Comparison of ENCODE assay signal across 19 cellular contexts in the genomic region with DNA sequence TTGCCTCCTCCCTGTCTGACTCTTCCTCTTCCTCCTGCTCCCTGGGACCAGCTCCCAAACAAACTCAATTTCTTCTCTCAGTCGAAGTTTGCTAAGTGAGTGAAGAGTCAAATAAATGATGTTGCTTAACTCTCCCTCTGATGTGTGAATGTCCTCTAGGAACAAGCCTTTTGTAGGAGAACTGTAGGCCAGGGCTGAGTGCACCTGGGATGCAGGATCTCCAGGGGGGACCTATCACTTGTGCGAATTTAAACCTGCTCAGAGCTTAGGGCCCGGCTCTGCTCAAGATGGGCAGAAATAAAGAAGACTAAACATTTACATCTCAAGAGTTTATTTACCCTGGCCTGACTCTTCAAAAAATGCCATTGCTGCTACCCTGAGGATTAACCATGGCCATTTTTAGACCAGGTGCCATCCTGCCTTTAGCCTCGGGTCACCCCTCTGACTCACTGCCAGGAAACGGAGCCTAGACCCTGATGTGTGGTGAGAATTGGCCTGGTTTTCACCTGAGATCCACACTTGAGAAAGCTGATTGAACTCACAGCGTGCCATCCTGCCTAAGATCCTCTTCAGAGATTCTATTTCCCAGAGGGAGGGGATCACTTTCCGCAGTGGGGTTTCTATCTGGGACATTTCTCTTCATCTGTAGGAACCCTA.
DNase-seq lines count a peak whose midpoint lies in the region; ATAC-seq and TF ChIP-seq lines count a peak whose summit lies in the region.
"Had no signal": no experiment of that assay in that cellular context is flagged by ENCODE, and none has a peak within 500 bp of the region (broad histone marks: within the 10 kb centered on the region; RNA-seq: fewer than 3 reads in every experiment).

No MANE protein-coding gene starts in this region.

- H3K27ac Mint-ChIP-seq in activated CD8-positive, alpha-beta memory T cell treated with anti-CD3 and anti-CD28 coated beads, Interleukin-2, amount 10 ng/mL, durations not matched to agents 7 days and 5 days = no peak overlapping the region
- H3K27ac Mint-ChIP-seq in nephron progenitor cell = peak overlapping the region; percentile 12
- H3K27ac Mint-ChIP-seq: activated naive CD4-positive, alpha-beta T cell treated with anti-CD3 and anti-CD28 coated beads, Interleukin-2, amount 10 ng/mL, durations not matched to agents 7 days and 5 days; stimulated activated effector memory CD8-positive, alpha-beta T cell treated with anti-CD3 and anti-CD28 coated beads, Interleukin-12 subunit alpha, Interleukin-12 subunit beta, amount 100 ng/mL, for 72 hours had no signal

- CTCF ChIA-PET in activated CD8-positive, alpha-beta memory T cell treated with anti-CD3 and anti-CD28 coated beads, Interleukin-2, amount 10 ng/mL, durations not matched to agents 7 days and 5 days (lab: Charles Lee) = no interaction called here

- H3K4me3 ChIP-seq in right atrium auricular region = no peak overlapping the region
- H3K4me3 ChIP-seq: HAP-1, hepatocyte, tibial nerve had no signal

- H3K27ac ChIP-seq in right atrium auricular region = peak overlapping the region; percentile 13 to 86

- H3K4me3 Mint-ChIP-seq in activated CD8-positive, alpha-beta memory T cell treated with anti-CD3 and anti-CD28 coated beads, Interleukin-2, amount 10 ng/mL, durations not matched to agents 7 days and 5 days = no peak overlapping the region
- no peak overlapping the region for H3K4me3 Mint-ChIP-seq in nephron progenitor cell
- H3K4me3 Mint-ChIP-seq: activated naive CD4-positive, alpha-beta T cell treated with anti-CD3 and anti-CD28 coated beads, Interleukin-2, amount 10 ng/mL, durations not matched to agents 7 days and 5 days; stimulated activated effector memory CD8-positive, alpha-beta T cell treated with anti-CD3 and anti-CD28 coated beads, Interleukin-12 subunit alpha, Interleukin-12 subunit beta, amount 100 ng/mL, for 72 hours had no signal

- no peaks in the 10 kb centered on the region for H3K9me3 ChIP-seq in right atrium auricular region
- H3K9me3 ChIP-seq: HAP-1, tibial nerve had no signal

- peaks cover 0 to 83% of the 10 kb centered on the region in 2 donors for H3K4me1 ChIP-seq in right atrium auricular region
- H3K4me1 ChIP-seq: HAP-1 had no signal

- no peaks in the 10 kb centered on the region for H3K9me3 Mint-ChIP-seq in activated CD8-positive, alpha-beta memory T cell treated with anti-CD3 and anti-CD28 coated beads, Interleukin-2, amount 10 ng/mL, durations not matched to agents 7 days and 5 days (ENCODE audit: low read depth)
- peaks cover 17% of the 10 kb centered on the region for H3K9me3 Mint-ChIP-seq in nephron progenitor cell
- H3K9me3 Mint-ChIP-seq: activated naive CD4-positive, alpha-beta T cell treated with anti-CD3 and anti-CD28 coated beads, Interleukin-2, amount 10 ng/mL, durations not matched to agents 7 days and 5 days; stimulated activated effector memory CD8-positive, alpha-beta T cell treated with anti-CD3 and anti-CD28 coated beads, Interleukin-12 subunit alpha, Interleukin-12 subunit beta, amount 100 ng/mL, for 72 hours had no signal

- H3K36me3 Mint-ChIP-seq in activated CD8-positive, alpha-beta memory T cell treated with anti-CD3 and anti-CD28 coated beads, Interleukin-2, amount 10 ng/mL, durations not matched to agents 7 days and 5 days = peaks cover 1% of the 10 kb centered on the region
- H3K36me3 Mint-ChIP-seq in nephron progenitor cell (ENCODE audit: low read depth) = no peaks in the 10 kb centered on the region
- H3K36me3 Mint-ChIP-seq: activated naive CD4-positive, alpha-beta T cell treated with anti-CD3 and anti-CD28 coated beads, Interleukin-2, amount 10 ng/mL, durations not matched to agents 7 days and 5 days; stimulated activated effector memory CD8-positive, alpha-beta T cell treated with anti-CD3 and anti-CD28 coated beads, Interleukin-12 subunit alpha, Interleukin-12 subunit beta, amount 100 ng/mL, for 72 hours had no signal

- peak; percentile 40 for DNase-seq in right atrium auricular region (ENCODE audit: low spot score)
- DNase-seq in left ventricle myocardium superior = no peak
- peak; percentile 16 for DNase-seq in activated CD8-positive, alpha-beta memory T cell treated with anti-CD3 and anti-CD28 coated beads, Interleukin-2, amount 10 ng/mL, durations not matched to agents 7 days and 5 days
- no peak for DNase-seq in nephron progenitor cell
- no peak for DNase-seq in DMS114 treated with DMSO at 0.1 percent for 48 hours (lab: John Stamatoyannopoulos, UW; ENCODE audit: unreplicated experiment)
- DNase-seq in DMS153 treated with DMSO at 0.1 percent for 48 hours (lab: John Stamatoyannopoulos, UW; ENCODE audit: unreplicated experiment) = no peak
- DNase-seq in anterior cingulate cortex (lab: John Stamatoyannopoulos, UW) = no peak
- DNase-seq: activated CD4-positive, alpha-beta T cell treated with anti-CD3 and anti-CD28 coated beads for 48 hours; activated naive CD4-positive, alpha-beta T cell treated with anti-CD3 and anti-CD28 coated beads, Interleukin-2, amount 10 ng/mL, durations not matched to agents 7 days and 5 days; activated T-cell treated with anti-CD3 and anti-CD28 coated beads, Interleukin-2, amount 50 U/mL, for 1 hour; EL; Kasumi-1; kidney; NCI-H1436 had no signal

- ATAC-seq in left ventricle myocardium superior = no peak
- no peak for ATAC-seq in activated CD8-positive, alpha-beta memory T cell treated with anti-CD3 and anti-CD28 coated beads, Interleukin-2, amount 10 ng/mL, durations not matched to agents 7 days and 5 days
- no peak for ATAC-seq in HG03045 (IDR thresholded peaks at IDR 0.05; ENCODE audit: unreplicated experiment)
- ATAC-seq: stimulated activated effector memory CD8-positive, alpha-beta T cell treated with anti-CD3 and anti-CD28 coated beads, Interleukin-12 subunit alpha, Interleukin-12 subunit beta, amount 100 ng/mL, for 72 hours had no signal

- peaks cover 16% of the 10 kb centered on the region for H3K27me3 Mint-ChIP-seq in activated CD8-positive, alpha-beta memory T cell treated with anti-CD3 and anti-CD28 coated beads, Interleukin-2, amount 10 ng/mL, durations not matched to agents 7 days and 5 days
- peaks cover 9% of the 10 kb centered on the region for H3K27me3 Mint-ChIP-seq in nephron progenitor cell (ENCODE audit: low read depth, poor library complexity)

- no peak for TF ChIP-seq CTCF in right atrium auricular region (IDR thresholded peaks at IDR 0.05)
- TF ChIP-seq CTCF in nephron progenitor cell (IDR thresholded peaks at IDR 0.05) = no peak

- H3K27me3 ChIP-seq in right atrium auricular region = no peaks in the 10 kb centered on the region
- H3K27me3 ChIP-seq: hepatocyte, tibial nerve had no signal

- H3K4me1 Mint-ChIP-seq in activated CD8-positive, alpha-beta memory T cell treated with anti-CD3 and anti-CD28 coated beads, Interleukin-2, amount 10 ng/mL, durations not matched to agents 7 days and 5 days = peaks cover 41% of the 10 kb centered on the region
- H3K4me1 Mint-ChIP-seq in nephron progenitor cell = peaks cover 37% of the 10 kb centered on the region

- no peaks in the 10 kb centered on the region for H3K36me3 ChIP-seq in right atrium auricular region
- H3K36me3 ChIP-seq: HAP-1, tibial nerve had no signal

- intact Hi-C loops in left ventricle myocardium superior (cut with micrococcal nuclease) = no loop called here

Comparison
In these comparisons a context has a peak if more than half of its experiments do, and no peak if none do; other contexts are left out.
1. DNase-seq: peak in right atrium auricular region (single experiment) and activated CD8-positive, alpha-beta memory T cell treated with anti-CD3 and anti-CD28 coated beads, Interleukin-2, amount 10 ng/mL, durations not matched to agents 7 days and 5 days (single experiment); none in left ventricle myocardium superior (single experiment), nephron progenitor cell (single experiment), DMS114 treated with DMSO at 0.1 percent for 48 hours (single experiment), DMS153 treated with DMSO at 0.1 percent for 48 hours (single experiment) and anterior cingulate cortex (0 of 58).